Comparison of ENCODE assay signal across 2 cellular contexts in the genomic region with DNA sequence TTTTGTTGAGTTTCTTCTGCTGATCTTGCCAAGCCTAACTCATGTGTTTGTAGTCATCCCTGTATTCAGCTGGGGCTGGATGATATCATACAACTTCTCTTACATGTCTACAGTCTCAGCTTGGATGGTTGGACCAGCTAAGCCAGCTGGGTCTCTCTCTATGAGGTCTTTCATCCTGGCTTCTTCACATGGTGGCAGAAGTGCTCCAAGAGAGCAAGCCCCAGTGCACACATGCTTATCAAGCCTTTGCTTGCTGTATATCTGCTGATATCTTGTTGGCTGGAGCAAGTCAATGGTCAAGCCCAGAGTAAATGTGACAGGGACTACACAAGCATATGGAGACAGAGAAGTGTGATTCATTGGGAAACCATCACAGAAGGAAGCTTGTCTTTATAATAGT.
TF ChIP-seq lines count a peak whose summit lies in the region.

No MANE protein-coding gene starts in this region.

TF ChIP-seq in IMR-90, 13 proteins besides CTCF, POLR2A, EP300 and RAD21:
- no peak for TF ChIP-seq SMC3 (IDR thresholded peaks at IDR 0.05; ENCODE audit: low read depth, low read length)
- no peak for TF ChIP-seq FOS (IDR thresholded peaks at IDR 0.05; ENCODE audit: low read depth, low read length)
- no peak for TF ChIP-seq CEBPB (IDR thresholded peaks at IDR 0.05; ENCODE audit: low read depth, low read length)
- TF ChIP-seq MAZ (IDR thresholded peaks at IDR 0.05; ENCODE audit: borderline replicate concordance, low read depth, low read length), result no peak
- TF ChIP-seq, protein P1, sequence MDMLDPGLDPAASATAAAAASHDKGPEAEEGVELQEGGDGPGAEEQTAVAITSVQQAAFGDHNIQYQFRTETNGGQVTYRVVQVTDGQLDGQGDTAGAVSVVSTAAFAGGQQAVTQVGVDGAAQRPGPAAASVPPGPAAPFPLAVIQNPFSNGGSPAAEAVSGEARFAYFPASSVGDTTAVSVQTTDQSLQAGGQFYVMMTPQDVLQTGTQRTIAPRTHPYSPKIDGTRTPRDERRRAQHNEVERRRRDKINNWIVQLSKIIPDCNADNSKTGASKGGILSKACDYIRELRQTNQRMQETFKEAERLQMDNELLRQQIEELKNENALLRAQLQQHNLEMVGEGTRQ (IDR thresholded peaks at IDR 0.05; ENCODE audit: low read depth, low read length), result no peak
- no peak for TF ChIP-seq RFX5 (IDR thresholded peaks at IDR 0.05; ENCODE audit: low read depth, low read length)
- no peak for TF ChIP-seq BHLHE40 (IDR thresholded peaks at IDR 0.05; ENCODE audit: low read depth, low read length)
- no peak for TF ChIP-seq RCOR1 (IDR thresholded peaks at IDR 0.05; ENCODE audit: insufficient replicate concordance, low read length)
- no peak for TF ChIP-seq NFE2L2 (IDR thresholded peaks at IDR 0.05; ENCODE audit: low read depth, low read length)

TF ChIP-seq in K562, 482 proteins besides CTCF, POLR2A, EP300 and RAD21 (continues in another document):
- peak; percentile 44; the same call in 1 of the 2 replicates for TF ChIP-seq FOSL1 (tag; conservative IDR thresholded peaks at IDR 0.05)
- TF ChIP-seq TCF3 (CRISPR knock-in tag; IDR thresholded peaks at IDR 0.05), result peak; percentile 13; the same call in 1 of the 2 replicates
- TF ChIP-seq TAL1 (IDR thresholded peaks at IDR 0.05), result 0 out of 2 replicates have a peak, but pooled peaks have one; percentile 19
- TF ChIP-seq ARID1B (IDR thresholded peaks at IDR 0.05), result 0 out of 2 replicates have a peak, but pooled peaks have one; percentile 25
- 0 out of 2 replicates have a peak, but pooled peaks have one; percentile 22 for TF ChIP-seq KLF16 (IDR thresholded peaks at IDR 0.05)
- TF ChIP-seq JUND (IDR thresholded peaks at IDR 0.05; ENCODE audit: borderline replicate concordance, low read depth, low read length), result 0 out of 2 replicates have a peak, but pooled peaks have one; percentile 30
- no peak; the same call in 2 of the 3 replicates for TF ChIP-seq JUND (tag; IDR thresholded peaks at IDR 0.05; ENCODE audit: borderline replicate concordance, low read depth, low read length)
- no peak for TF ChIP-seq ZNF444 (CRISPR knock-in tag; IDR thresholded peaks at IDR 0.05)
- TF ChIP-seq, protein P2, sequence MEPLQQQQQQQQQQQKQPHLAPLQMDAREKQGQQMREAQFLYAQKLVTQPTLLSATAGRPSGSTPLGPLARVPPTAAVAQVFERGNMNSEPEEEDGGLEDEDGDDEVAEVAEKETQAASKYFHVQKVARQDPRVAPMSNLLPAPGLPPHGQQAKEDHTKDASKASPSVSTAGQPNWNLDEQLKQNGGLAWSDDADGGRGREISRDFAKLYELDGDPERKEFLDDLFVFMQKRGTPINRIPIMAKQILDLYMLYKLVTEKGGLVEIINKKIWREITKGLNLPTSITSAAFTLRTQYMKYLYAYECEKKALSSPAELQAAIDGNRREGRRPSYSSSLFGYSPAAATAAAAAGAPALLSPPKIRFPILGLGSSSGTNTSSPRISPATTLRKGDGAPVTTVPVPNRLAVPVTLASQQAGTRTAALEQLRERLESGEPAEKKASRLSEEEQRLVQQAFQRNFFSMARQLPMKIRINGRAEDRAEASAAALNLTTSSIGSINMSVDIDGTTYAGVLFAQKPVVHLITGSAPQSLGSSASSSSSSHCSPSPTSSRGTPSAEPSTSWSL (CRISPR knock-in tag; IDR thresholded peaks at IDR 0.05; ENCODE audit: borderline replicate concordance), result no peak
- 0 out of 2 replicates have a peak, but pooled peaks have one; percentile 34 for TF ChIP-seq JUN (IDR thresholded peaks at IDR 0.05; ENCODE audit: borderline replicate concordance, low read depth, low read length)
- TF ChIP-seq JUN (CRISPR knock-in tag; IDR thresholded peaks at IDR 0.05; ENCODE audit: borderline replicate concordance), result no peak
- TF ChIP-seq, protein P3, sequence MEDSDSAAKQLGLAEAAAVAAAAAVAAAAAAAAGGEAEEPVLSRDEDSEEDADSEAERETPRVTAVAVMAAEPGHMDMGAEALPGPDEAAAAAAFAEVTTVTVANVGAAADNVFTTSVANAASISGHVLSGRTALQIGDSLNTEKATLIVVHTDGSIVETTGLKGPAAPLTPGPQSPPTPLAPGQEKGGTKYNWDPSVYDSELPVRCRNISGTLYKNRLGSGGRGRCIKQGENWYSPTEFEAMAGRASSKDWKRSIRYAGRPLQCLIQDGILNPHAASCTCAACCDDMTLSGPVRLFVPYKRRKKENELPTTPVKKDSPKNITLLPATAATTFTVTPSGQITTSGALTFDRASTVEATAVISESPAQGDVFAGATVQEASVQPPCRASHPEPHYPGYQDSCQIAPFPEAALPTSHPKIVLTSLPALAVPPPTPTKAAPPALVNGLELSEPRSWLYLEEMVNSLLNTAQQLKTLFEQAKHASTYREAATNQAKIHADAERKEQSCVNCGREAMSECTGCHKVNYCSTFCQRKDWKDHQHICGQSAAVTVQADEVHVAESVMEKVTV (CRISPR knock-in tag; IDR thresholded peaks at IDR 0.05), result peak; percentile 76
- TF ChIP-seq, protein P4, sequence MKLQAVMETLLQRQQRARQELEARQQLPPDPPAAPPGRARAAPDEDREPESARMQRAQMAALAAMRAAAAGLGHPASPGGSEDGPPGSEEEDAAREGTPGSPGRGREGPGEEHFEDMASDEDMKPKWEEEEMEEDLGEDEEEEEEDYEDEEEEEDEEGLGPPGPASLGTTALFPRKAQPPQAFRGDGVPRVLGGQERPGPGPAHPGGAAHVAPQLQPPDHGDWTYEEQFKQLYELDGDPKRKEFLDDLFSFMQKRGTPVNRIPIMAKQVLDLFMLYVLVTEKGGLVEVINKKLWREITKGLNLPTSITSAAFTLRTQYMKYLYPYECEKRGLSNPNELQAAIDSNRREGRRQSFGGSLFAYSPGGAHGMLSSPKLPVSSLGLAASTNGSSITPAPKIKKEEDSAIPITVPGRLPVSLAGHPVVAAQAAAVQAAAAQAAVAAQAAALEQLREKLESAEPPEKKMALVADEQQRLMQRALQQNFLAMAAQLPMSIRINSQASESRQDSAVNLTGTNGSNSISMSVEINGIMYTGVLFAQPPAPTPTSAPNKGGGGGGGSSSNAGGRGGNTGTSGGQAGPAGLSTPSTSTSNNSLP (IDR thresholded peaks at IDR 0.05; ENCODE audit: borderline replicate concordance, low read depth, low read length), result peak; percentile 88; the same call in 1 of the 2 replicates
- 0 out of 4 replicates have a peak, but pooled peaks of 1 of the 2 experiments have one; percentile 23 for TF ChIP-seq MAZ (CRISPR knock-in tag; conservative IDR thresholded peaks at IDR 0.05 in 1 of 2, IDR thresholded peaks at IDR 0.05 in 1 of 2)
- TF ChIP-seq, protein P5, sequence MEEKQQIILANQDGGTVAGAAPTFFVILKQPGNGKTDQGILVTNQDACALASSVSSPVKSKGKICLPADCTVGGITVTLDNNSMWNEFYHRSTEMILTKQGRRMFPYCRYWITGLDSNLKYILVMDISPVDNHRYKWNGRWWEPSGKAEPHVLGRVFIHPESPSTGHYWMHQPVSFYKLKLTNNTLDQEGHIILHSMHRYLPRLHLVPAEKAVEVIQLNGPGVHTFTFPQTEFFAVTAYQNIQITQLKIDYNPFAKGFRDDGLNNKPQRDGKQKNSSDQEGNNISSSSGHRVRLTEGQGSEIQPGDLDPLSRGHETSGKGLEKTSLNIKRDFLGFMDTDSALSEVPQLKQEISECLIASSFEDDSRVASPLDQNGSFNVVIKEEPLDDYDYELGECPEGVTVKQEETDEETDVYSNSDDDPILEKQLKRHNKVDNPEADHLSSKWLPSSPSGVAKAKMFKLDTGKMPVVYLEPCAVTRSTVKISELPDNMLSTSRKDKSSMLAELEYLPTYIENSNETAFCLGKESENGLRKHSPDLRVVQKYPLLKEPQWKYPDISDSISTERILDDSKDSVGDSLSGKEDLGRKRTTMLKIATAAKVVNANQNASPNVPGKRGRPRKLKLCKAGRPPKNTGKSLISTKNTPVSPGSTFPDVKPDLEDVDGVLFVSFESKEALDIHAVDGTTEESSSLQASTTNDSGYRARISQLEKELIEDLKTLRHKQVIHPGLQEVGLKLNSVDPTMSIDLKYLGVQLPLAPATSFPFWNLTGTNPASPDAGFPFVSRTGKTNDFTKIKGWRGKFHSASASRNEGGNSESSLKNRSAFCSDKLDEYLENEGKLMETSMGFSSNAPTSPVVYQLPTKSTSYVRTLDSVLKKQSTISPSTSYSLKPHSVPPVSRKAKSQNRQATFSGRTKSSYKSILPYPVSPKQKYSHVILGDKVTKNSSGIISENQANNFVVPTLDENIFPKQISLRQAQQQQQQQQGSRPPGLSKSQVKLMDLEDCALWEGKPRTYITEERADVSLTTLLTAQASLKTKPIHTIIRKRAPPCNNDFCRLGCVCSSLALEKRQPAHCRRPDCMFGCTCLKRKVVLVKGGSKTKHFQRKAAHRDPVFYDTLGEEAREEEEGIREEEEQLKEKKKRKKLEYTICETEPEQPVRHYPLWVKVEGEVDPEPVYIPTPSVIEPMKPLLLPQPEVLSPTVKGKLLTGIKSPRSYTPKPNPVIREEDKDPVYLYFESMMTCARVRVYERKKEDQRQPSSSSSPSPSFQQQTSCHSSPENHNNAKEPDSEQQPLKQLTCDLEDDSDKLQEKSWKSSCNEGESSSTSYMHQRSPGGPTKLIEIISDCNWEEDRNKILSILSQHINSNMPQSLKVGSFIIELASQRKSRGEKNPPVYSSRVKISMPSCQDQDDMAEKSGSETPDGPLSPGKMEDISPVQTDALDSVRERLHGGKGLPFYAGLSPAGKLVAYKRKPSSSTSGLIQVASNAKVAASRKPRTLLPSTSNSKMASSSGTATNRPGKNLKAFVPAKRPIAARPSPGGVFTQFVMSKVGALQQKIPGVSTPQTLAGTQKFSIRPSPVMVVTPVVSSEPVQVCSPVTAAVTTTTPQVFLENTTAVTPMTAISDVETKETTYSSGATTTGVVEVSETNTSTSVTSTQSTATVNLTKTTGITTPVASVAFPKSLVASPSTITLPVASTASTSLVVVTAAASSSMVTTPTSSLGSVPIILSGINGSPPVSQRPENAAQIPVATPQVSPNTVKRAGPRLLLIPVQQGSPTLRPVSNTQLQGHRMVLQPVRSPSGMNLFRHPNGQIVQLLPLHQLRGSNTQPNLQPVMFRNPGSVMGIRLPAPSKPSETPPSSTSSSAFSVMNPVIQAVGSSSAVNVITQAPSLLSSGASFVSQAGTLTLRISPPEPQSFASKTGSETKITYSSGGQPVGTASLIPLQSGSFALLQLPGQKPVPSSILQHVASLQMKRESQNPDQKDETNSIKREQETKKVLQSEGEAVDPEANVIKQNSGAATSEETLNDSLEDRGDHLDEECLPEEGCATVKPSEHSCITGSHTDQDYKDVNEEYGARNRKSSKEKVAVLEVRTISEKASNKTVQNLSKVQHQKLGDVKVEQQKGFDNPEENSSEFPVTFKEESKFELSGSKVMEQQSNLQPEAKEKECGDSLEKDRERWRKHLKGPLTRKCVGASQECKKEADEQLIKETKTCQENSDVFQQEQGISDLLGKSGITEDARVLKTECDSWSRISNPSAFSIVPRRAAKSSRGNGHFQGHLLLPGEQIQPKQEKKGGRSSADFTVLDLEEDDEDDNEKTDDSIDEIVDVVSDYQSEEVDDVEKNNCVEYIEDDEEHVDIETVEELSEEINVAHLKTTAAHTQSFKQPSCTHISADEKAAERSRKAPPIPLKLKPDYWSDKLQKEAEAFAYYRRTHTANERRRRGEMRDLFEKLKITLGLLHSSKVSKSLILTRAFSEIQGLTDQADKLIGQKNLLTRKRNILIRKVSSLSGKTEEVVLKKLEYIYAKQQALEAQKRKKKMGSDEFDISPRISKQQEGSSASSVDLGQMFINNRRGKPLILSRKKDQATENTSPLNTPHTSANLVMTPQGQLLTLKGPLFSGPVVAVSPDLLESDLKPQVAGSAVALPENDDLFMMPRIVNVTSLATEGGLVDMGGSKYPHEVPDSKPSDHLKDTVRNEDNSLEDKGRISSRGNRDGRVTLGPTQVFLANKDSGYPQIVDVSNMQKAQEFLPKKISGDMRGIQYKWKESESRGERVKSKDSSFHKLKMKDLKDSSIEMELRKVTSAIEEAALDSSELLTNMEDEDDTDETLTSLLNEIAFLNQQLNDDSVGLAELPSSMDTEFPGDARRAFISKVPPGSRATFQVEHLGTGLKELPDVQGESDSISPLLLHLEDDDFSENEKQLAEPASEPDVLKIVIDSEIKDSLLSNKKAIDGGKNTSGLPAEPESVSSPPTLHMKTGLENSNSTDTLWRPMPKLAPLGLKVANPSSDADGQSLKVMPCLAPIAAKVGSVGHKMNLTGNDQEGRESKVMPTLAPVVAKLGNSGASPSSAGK (IDR thresholded peaks at IDR 0.05), result peak; percentile 72
- peak; percentile 28; the same call in 1 of the 2 replicates for TF ChIP-seq ATF7 (IDR thresholded peaks at IDR 0.05)
- TF ChIP-seq ATF1 (CRISPR knock-in tag; IDR thresholded peaks at IDR 0.05), result no peak
- TF ChIP-seq ATF1 (tag; IDR thresholded peaks at IDR 0.05), result 0 out of 2 replicates have a peak, but pooled peaks have one; percentile 24
- TF ChIP-seq NCOR1 (IDR thresholded peaks at IDR 0.05), result peak; percentile 8; the same call in 1 of the 2 replicates
- no peak for TF ChIP-seq ZNF445 (CRISPR knock-in tag; IDR thresholded peaks at IDR 0.05; ENCODE audit: low read depth)
- peak in 1 of 2 experiments; percentile 56; a peak in 1 of 4 replicates for TF ChIP-seq TBL1XR1 (IDR thresholded peaks at IDR 0.05; ENCODE audit: low read length in 2 of 2)
- TF ChIP-seq MIER1 (IDR thresholded peaks at IDR 0.05; ENCODE audit: low read depth), result no peak
- peak; percentile 14 for TF ChIP-seq DACH1 (IDR thresholded peaks at IDR 0.05; ENCODE audit: partially characterized antibody)
- no peak for TF ChIP-seq ZNF717 (CRISPR knock-in tag; IDR thresholded peaks at IDR 0.05)
